33 cellular contexts compared by ENCODE assay signal in genomic region chr11:116813781-116814471, GRCh38. TPM values are rescaled to one million over a fixed set of nuclear protein-coding genes. Genes with fewer than 3 reads are reported as not detected.
DNase-seq lines count a peak whose midpoint lies in the region; ATAC-seq and TF ChIP-seq lines count a peak whose summit lies in the region.
"Had no signal": no experiment of that assay in that cellular context is flagged by ENCODE, and none has a peak within 500 bp of the region (broad histone marks: within the 10 kb centered on the region; RNA-seq: fewer than 3 reads in every experiment).

No MANE protein-coding gene starts in this region.

- no peak overlapping the region for H3K4me3 Mint-ChIP-seq in neural crest cell
- H3K4me3 Mint-ChIP-seq: activated naive CD4-positive, alpha-beta T cell treated with anti-CD3 and anti-CD28 coated beads, Interleukin-2, amount 50 U/mL, for 24 hours; CD4-positive, alpha-beta T cell; immature natural killer cell; natural killer cell treated with Interleukin-12 subunit alpha and Interleukin-12 subunit beta and Interleukin-15 and Interleukin-18, amount 100 ng/mL, for 72 hours; stimulated activated naive CD8-positive, alpha-beta T cell treated with anti-CD3 and anti-CD28 coated beads, Interleukin-15, amount 100 ng/mL, for 72 hours had no signal

- no peak for TF ChIP-seq POLR2A in prostate gland (IDR thresholded peaks at IDR 0.05)

- H3K36me3 Mint-ChIP-seq in neural crest cell (ENCODE audit: low read depth): no peaks in the 10 kb centered on the region
- H3K36me3 Mint-ChIP-seq: activated naive CD4-positive, alpha-beta T cell treated with anti-CD3 and anti-CD28 coated beads, Interleukin-2, amount 50 U/mL, for 24 hours; immature natural killer cell; natural killer cell treated with Interleukin-12 subunit alpha and Interleukin-12 subunit beta and Interleukin-15 and Interleukin-18, amount 100 ng/mL, for 72 hours had no signal

- H3K9me3 ChIP-seq in upper lobe of right lung (no peaks in the 10 kb centered on the region), MG63 (no peaks in the 10 kb centered on the region), prostate gland (no peaks in the 10 kb centered on the region)
- H3K9me3 ChIP-seq: A549, left lung, SJSA1, thyroid gland had no signal

- H3K4me1 ChIP-seq in upper lobe of right lung (no peaks in the 10 kb centered on the region), prostate gland (replicated peaks) (no peaks in the 10 kb centered on the region)
- H3K4me1 ChIP-seq: foreskin keratinocyte, left lung, parathyroid adenoma, SJSA1, thyroid gland had no signal

- H3K27me3 Mint-ChIP-seq in neural crest cell (ENCODE audit: low read depth): no peaks in the 10 kb centered on the region
- H3K27me3 Mint-ChIP-seq: activated naive CD4-positive, alpha-beta T cell treated with anti-CD3 and anti-CD28 coated beads, Interleukin-2, amount 50 U/mL, for 24 hours; CD4-positive, alpha-beta T cell; natural killer cell treated with Interleukin-12 subunit alpha and Interleukin-12 subunit beta and Interleukin-15 and Interleukin-18, amount 100 ng/mL, for 72 hours; stimulated activated naive CD8-positive, alpha-beta T cell treated with anti-CD3 and anti-CD28 coated beads, Interleukin-15, amount 100 ng/mL, for 72 hours had no signal

- H3K4me3 ChIP-seq in fibroblast of pulmonary artery (replicated peaks; ENCODE audit: low read depth, low read length) (no peak overlapping the region), upper lobe of right lung (no peak overlapping the region), MG63 (no peak overlapping the region), prostate gland (no peak overlapping the region)
- H3K4me3 ChIP-seq: A549, coronary artery, left lung, SJSA1, thyroid gland had no signal

- intact Hi-C loops in Right ventricle myocardium inferior (cut with DNase I) (no loop called here), cardiac septum (cut with DNase I) (no loop called here), upper lobe of right lung (cut with DNase I) (no loop called here), prostate gland (cut with DNase I) (no loop called here)

- TF ChIP-seq CTCF in fibroblast of pulmonary artery (IDR thresholded peaks at IDR 0.05; ENCODE audit: low read length, missing control alignments): no peak
- no peak for TF ChIP-seq CTCF in neural crest cell (conservative IDR thresholded peaks at IDR 0.05)
- TF ChIP-seq CTCF in upper lobe of right lung (IDR thresholded peaks at IDR 0.05): no peak
- TF ChIP-seq CTCF in prostate gland (IDR thresholded peaks at IDR 0.05): no peak

- H3K9me3 Mint-ChIP-seq in neural crest cell: peaks cover 3% of the 10 kb centered on the region
- H3K9me3 Mint-ChIP-seq: activated naive CD4-positive, alpha-beta T cell treated with anti-CD3 and anti-CD28 coated beads, Interleukin-2, amount 50 U/mL, for 24 hours; activated T-helper 2 cell treated with anti-CD3 and anti-CD28 coated beads, Interferon-gamma antibody, Interleukin-2, Interleukin-4, amounts not matched to agents 10 μg/mL and 5 μg/mL and 100 μg/mL, durations not matched to agents 14 hours and 24 hours and 36 hours; CD4-positive, alpha-beta T cell; immature natural killer cell; natural killer cell treated with Interleukin-12 subunit alpha and Interleukin-12 subunit beta and Interleukin-15 and Interleukin-18, amount 100 ng/mL, for 72 hours; stimulated activated naive CD8-positive, alpha-beta T cell treated with anti-CD3 and anti-CD28 coated beads, Interleukin-15, amount 100 ng/mL, for 72 hours had no signal

- H3K27ac ChIP-seq in upper lobe of right lung (no peak overlapping the region), prostate gland (no peak overlapping the region)
- H3K27ac ChIP-seq: A549, coronary artery, foreskin keratinocyte, left lung, parathyroid adenoma, SJSA1, thyroid gland had no signal

- no peaks in the 10 kb centered on the region for H3K36me3 ChIP-seq in upper lobe of right lung
- no peaks in the 10 kb centered on the region for H3K36me3 ChIP-seq in MG63
- H3K36me3 ChIP-seq in prostate gland: no peaks in the 10 kb centered on the region
- H3K36me3 ChIP-seq: left lung, SJSA1, thyroid gland had no signal

- ATAC-seq in Right ventricle myocardium inferior (peak; percentile 68), upper lobe of right lung (peak; percentile 37)
- ATAC-seq: A549; foreskin keratinocyte; left lung; stimulated activated naive CD8-positive, alpha-beta T cell treated with anti-CD3 and anti-CD28 coated beads, Interleukin-15, amount 100 ng/mL, for 72 hours had no signal

- peak overlapping the region; percentile 87 for H3K27ac Mint-ChIP-seq in neural crest cell (ENCODE audit: unreplicated experiment)
- H3K27ac Mint-ChIP-seq: activated naive CD4-positive, alpha-beta T cell treated with anti-CD3 and anti-CD28 coated beads, Interleukin-2, amount 50 U/mL, for 24 hours; activated T-helper 2 cell treated with anti-CD3 and anti-CD28 coated beads, Interferon-gamma antibody, Interleukin-2, Interleukin-4, amounts not matched to agents 10 μg/mL and 5 μg/mL and 100 μg/mL, durations not matched to agents 14 hours and 24 hours and 36 hours; CD4-positive, alpha-beta T cell; immature natural killer cell; natural killer cell treated with Interleukin-12 subunit alpha and Interleukin-12 subunit beta and Interleukin-15 and Interleukin-18, amount 100 ng/mL, for 72 hours; stimulated activated naive CD8-positive, alpha-beta T cell treated with anti-CD3 and anti-CD28 coated beads, Interleukin-15, amount 100 ng/mL, for 72 hours had no signal

- 59% methylated on average over 5 of the region's 5 CpGs for WGBS in prostate gland

- no peaks in the 10 kb centered on the region for H3K4me1 Mint-ChIP-seq in neural crest cell
- H3K4me1 Mint-ChIP-seq: activated naive CD4-positive, alpha-beta T cell treated with anti-CD3 and anti-CD28 coated beads, Interleukin-2, amount 50 U/mL, for 24 hours; stimulated activated naive CD8-positive, alpha-beta T cell treated with anti-CD3 and anti-CD28 coated beads, Interleukin-15, amount 100 ng/mL, for 72 hours had no signal

- H3K27me3 ChIP-seq in upper lobe of right lung: no peaks in the 10 kb centered on the region
- H3K27me3 ChIP-seq in MG63: no peaks in the 10 kb centered on the region
- no peaks in the 10 kb centered on the region for H3K27me3 ChIP-seq in prostate gland (replicated peaks; ENCODE audit: insufficient read depth)
- H3K27me3 ChIP-seq: left lung, SJSA1, thyroid gland had no signal

- DNase-seq in Right ventricle myocardium inferior (ENCODE audit: missing footprints): no peak
- no peak for DNase-seq in cardiac septum (ENCODE audit: low spot score)
- peak; percentile 33 for DNase-seq in fibroblast of pulmonary artery (ENCODE audit: low read depth)
- DNase-seq in neural crest cell (ENCODE audit: low read depth, low spot score): no peak
- DNase-seq in upper lobe of right lung: no peak
- DNase-seq in NCI-H1417 (lab: John Stamatoyannopoulos, UW): no peak
- DNase-seq in MG63: no peak
- no peak for DNase-seq in prostate gland (ENCODE audit: low spot score)
- DNase-seq: activated CD4-positive, alpha-beta T cell treated with anti-CD3 and anti-CD28 coated beads, Interleukin-2, amount 50 U/mL, for 48 hours; activated CD4-positive, CD25-positive, alpha-beta regulatory T cell; activated CD8-positive, alpha-beta memory T cell treated with anti-CD3 and anti-CD28 coated beads, Interleukin-2, amount 50 U/mL, for 48 hours; AML-193; anterior cingulate cortex; CD4-positive, alpha-beta T cell; effector memory CD4-positive, alpha-beta T cell; foreskin keratinocyte; hippocampal formation; immature natural killer cell; Kasumi-1; left lung; NCI-H1092; NCI-H2029 treated with DMSO at 0.1 percent for 48 hours; NCI-H2227 treated with DMSO at 0.1 percent for 48 hours; NCI-H69; stimulated activated naive CD8-positive, alpha-beta T cell treated with anti-CD3 and anti-CD28 coated beads, Interleukin-15, amount 100 ng/mL, for 72 hours; thyroid gland had no signal

RNA-seq across cellular contexts. Expression of gene APOA4, which starts 9.2 kb away (rescaled TPM):
- total RNA-seq in Right ventricle myocardium inferior: not detected
- total RNA-seq in cardiac septum: not detected
- not detected in 2 replicates for total RNA-seq in neural crest cell
- not detected for total RNA-seq in upper lobe of right lung
- not detected in 2 replicates for total RNA-seq in MG63 (2014; rRNA removed; shearing (Covaris generic); ENCODE audit: low replicate concordance)
- total RNA-seq in prostate gland: not detected
- total RNA-seq: activated T-helper 2 cell treated with anti-CD3 and anti-CD28 coated beads, Interferon-gamma antibody, Interleukin-2, Interleukin-4, amounts not matched to agents 10 μg/mL and 5 μg/mL and 100 μg/mL, durations not matched to agents 14 hours and 24 hours and 36 hours; CD4-positive, alpha-beta T cell; foreskin keratinocyte; left lung; natural killer cell treated with Interleukin-12 subunit alpha and Interleukin-12 subunit beta and Interleukin-15 and Interleukin-18, amount 100 ng/mL, for 72 hours; SJSA1; thyroid gland had no signal

RNA-seq across cellular contexts. Expression of gene APOC3, which starts 15.8 kb away (rescaled TPM):
- total RNA-seq in Right ventricle myocardium inferior: not detected
- total RNA-seq in cardiac septum: not detected
- not detected in 2 replicates for total RNA-seq in neural crest cell
- total RNA-seq in upper lobe of right lung: not detected
- total RNA-seq in MG63 (2014; rRNA removed; shearing (Covaris generic); ENCODE audit: low replicate concordance): not detected in 2 replicates
- total RNA-seq in prostate gland: not detected
- total RNA-seq: activated T-helper 2 cell treated with anti-CD3 and anti-CD28 coated beads, Interferon-gamma antibody, Interleukin-2, Interleukin-4, amounts not matched to agents 10 μg/mL and 5 μg/mL and 100 μg/mL, durations not matched to agents 14 hours and 24 hours and 36 hours; CD4-positive, alpha-beta T cell; foreskin keratinocyte; left lung; natural killer cell treated with Interleukin-12 subunit alpha and Interleukin-12 subunit beta and Interleukin-15 and Interleukin-18, amount 100 ng/mL, for 72 hours; SJSA1; thyroid gland had no signal

RNA-seq across cellular contexts. Expression of gene APOA5, which starts 22.2 kb away (rescaled TPM):
- total RNA-seq in Right ventricle myocardium inferior (not detected), cardiac septum (not detected), neural crest cell (not detected in 2 replicates), upper lobe of right lung (not detected), prostate gland (under 1 TPM in 1 of 2 donors, not detected in 1; 0.87 TPM)
- total RNA-seq in MG63 (2014; rRNA removed; shearing (Covaris generic); ENCODE audit: low replicate concordance): not detected in 2 replicates
- total RNA-seq: activated T-helper 2 cell treated with anti-CD3 and anti-CD28 coated beads, Interferon-gamma antibody, Interleukin-2, Interleukin-4, amounts not matched to agents 10 μg/mL and 5 μg/mL and 100 μg/mL, durations not matched to agents 14 hours and 24 hours and 36 hours; CD4-positive, alpha-beta T cell; foreskin keratinocyte; left lung; natural killer cell treated with Interleukin-12 subunit alpha and Interleukin-12 subunit beta and Interleukin-15 and Interleukin-18, amount 100 ng/mL, for 72 hours; SJSA1; thyroid gland had no signal

RNA-seq across cellular contexts. Expression of gene APOA1, which starts 23.5 kb away (rescaled TPM):
- 5.4 TPM for total RNA-seq in Right ventricle myocardium inferior
- 47.2 TPM for total RNA-seq in cardiac septum
- total RNA-seq in neural crest cell: 0.80 and 0.96 TPM in 2 replicates
- total RNA-seq in upper lobe of right lung: 5.4 TPM
- total RNA-seq in MG63 (2014; rRNA removed; shearing (Covaris generic); ENCODE audit: low replicate concordance): not detected in 2 replicates
- total RNA-seq in prostate gland: 1,000 to 10,000 TPM in 1 of 2 donors, not detected in 1; 2,058 TPM
- total RNA-seq: activated T-helper 2 cell treated with anti-CD3 and anti-CD28 coated beads, Interferon-gamma antibody, Interleukin-2, Interleukin-4, amounts not matched to agents 10 μg/mL and 5 μg/mL and 100 μg/mL, durations not matched to agents 14 hours and 24 hours and 36 hours; foreskin keratinocyte; natural killer cell treated with Interleukin-12 subunit alpha and Interleukin-12 subunit beta and Interleukin-15 and Interleukin-18, amount 100 ng/mL, for 72 hours; SJSA1 had no signal

RNA-seq across cellular contexts. Expression of gene ZPR1, which starts 26.1 kb away (rescaled TPM):
- 23.3 TPM for total RNA-seq in Right ventricle myocardium inferior
- 24.8 TPM for total RNA-seq in cardiac septum
- 40.7 and 44.5 TPM in 2 replicates for total RNA-seq in neural crest cell
- total RNA-seq in upper lobe of right lung: 43.1 TPM
- 65.2 and 86.9 TPM in 2 replicates for total RNA-seq in MG63 (2014; rRNA removed; shearing (Covaris generic); ENCODE audit: low replicate concordance)
- total RNA-seq in prostate gland: 10 to 100 TPM; 24.6 to 27.6 TPM
